In the genomic region with DNA sequence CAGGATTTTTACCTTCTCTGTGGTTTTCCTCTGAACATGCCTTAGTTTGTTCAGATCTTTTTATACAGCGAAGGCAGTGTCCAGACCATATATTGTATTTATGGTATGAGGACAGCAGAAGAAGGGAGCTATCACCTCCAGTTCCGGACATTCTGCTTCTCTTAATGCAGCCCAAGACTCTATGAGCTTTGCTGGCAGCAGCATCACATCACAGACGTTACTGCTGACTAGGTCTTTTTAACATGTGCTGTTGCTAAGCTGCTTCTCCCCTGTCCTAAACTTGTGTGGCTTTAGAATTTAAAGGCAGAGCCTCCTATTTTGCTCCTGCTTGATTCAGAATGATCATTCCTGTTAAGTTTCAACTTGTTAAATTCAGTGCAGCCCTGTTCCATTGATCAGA, we compare ENCODE assay signal across 15 cellular contexts. TPM values are rescaled to one million over a fixed set of nuclear protein-coding genes. Genes with fewer than 3 reads are reported as not detected.
DNase-seq lines count a peak whose midpoint lies in the region; ATAC-seq, FAIRE-seq and TF ChIP-seq lines count a peak whose summit lies in the region.
"Had no signal": no experiment of that assay in that cellular context is flagged by ENCODE, and none has a peak within 500 bp of the region (broad histone marks: within the 10 kb centered on the region; RNA-seq: fewer than 3 reads in every experiment).

No MANE protein-coding gene starts in this region.

- no peak for FAIRE-seq in keratinocyte (lab: Jason Lieb, UNC)
- FAIRE-seq: TTC549 had no signal

- H3K9ac ChIP-seq in keratinocyte (ENCODE audit: control insufficient read depth, extremely low read depth, insufficient read depth, low read length) = peak overlapping the region; percentile 73

- no peaks in the 10 kb centered on the region for H3K27me3 ChIP-seq in heart right ventricle
- no peaks in the 10 kb centered on the region for H3K27me3 ChIP-seq in keratinocyte (ENCODE audit: control insufficient read depth, extremely low read depth, insufficient read depth, low read length)
- no peaks in the 10 kb centered on the region for H3K27me3 ChIP-seq in uterus
- H3K27me3 ChIP-seq: spleen, vagina had no signal

- dilution Hi-C loops in keratinocyte (cut with MboI; ENCODE audit: extremely low pct_ligation_motif_present, low sequenced_read_pairs) = no loop called here

- no peak for DNase-seq in heart right ventricle
- no peak for DNase-seq in Right ventricle myocardium inferior (ENCODE audit: missing footprints)
- DNase-seq in cardiac fibroblast (ENCODE audit: low read depth in 2 of 2) = peak; percentile 47 to 55
- DNase-seq in keratinocyte (ENCODE audit: low read depth, low spot score) = no peak
- DNase-seq in uterus = no peak
- DNase-seq in activated CD4-positive, CD25-positive, alpha-beta regulatory T cell treated with anti-CD3 and anti-CD28 coated beads, Interleukin-2, amount 50 U/mL, for 72 hours = no peak
- no peak for DNase-seq in RKO (ENCODE audit: low spot score)
- DNase-seq: DMS53, NCI-H1092, NCI-H446, nephron progenitor cell, spleen had no signal

- peak overlapping the region in 6 of 10 donors; percentile 4 to 73 (median 22) for H3K27ac ChIP-seq in heart right ventricle
- H3K27ac ChIP-seq in keratinocyte (ENCODE audit: control insufficient read depth, insufficient read depth, low read length) = peak overlapping the region; percentile 94
- peak overlapping the region; percentile 51 to 72 for H3K27ac ChIP-seq in uterus
- H3K27ac ChIP-seq: vagina had no signal

- peaks cover 0 to 5% (median 0%) of the 10 kb centered on the region in 9 donors for H3K36me3 ChIP-seq in heart right ventricle
- peaks cover 19 to 76% of the 10 kb centered on the region in 2 experiments for H3K36me3 ChIP-seq in keratinocyte (ENCODE audit: control insufficient read depth in 2 of 2, extremely low read depth in 1 of 2, insufficient read depth in 2 of 2, low read length in 2 of 2)
- no peaks in the 10 kb centered on the region for H3K36me3 ChIP-seq in uterus
- H3K36me3 ChIP-seq: spleen, vagina had no signal

- no peak overlapping the region for H3K4me3 ChIP-seq in heart right ventricle
- H3K4me3 ChIP-seq in cardiac fibroblast (replicated peaks in 1 of 2; ENCODE audit: low read depth in 2 of 2, low read length in 2 of 2) = no peak overlapping the region
- no peak overlapping the region for H3K4me3 ChIP-seq in keratinocyte (ENCODE audit: control insufficient read depth in 2 of 3, extremely low read depth in 1 of 3, insufficient read depth in 2 of 3, low read depth in 1 of 3, low read length in 3 of 3)
- no peak overlapping the region for H3K4me3 ChIP-seq in uterus
- H3K4me3 ChIP-seq: spleen, vagina had no signal

- peaks cover 22 to 93% (median 66%) of the 10 kb centered on the region in 9 donors for H3K4me1 ChIP-seq in heart right ventricle
- H3K4me1 ChIP-seq in keratinocyte (ENCODE audit: control insufficient read depth, extremely low read depth, insufficient read depth, low read length) = peaks cover 87% of the 10 kb centered on the region
- H3K4me1 ChIP-seq in uterus = peaks cover 0 to 14% of the 10 kb centered on the region in 2 donors

- WGBS in heart right ventricle, 2 donors = 64 to 71% methylated on average over 3 of the region's 3 CpGs

- H2AFZ ChIP-seq in keratinocyte (ENCODE audit: control insufficient read depth, low read length) = no peak overlapping the region

- no peaks in the 10 kb centered on the region for H3K9me3 ChIP-seq in heart right ventricle
- no peaks in the 10 kb centered on the region for H3K9me3 ChIP-seq in keratinocyte (ENCODE audit: control insufficient read depth, low read depth, low read length)
- no peaks in the 10 kb centered on the region for H3K9me3 ChIP-seq in uterus
- H3K9me3 ChIP-seq: spleen, vagina had no signal

- peaks cover 95% of the 10 kb centered on the region for H3K79me2 ChIP-seq in keratinocyte (ENCODE audit: control insufficient read depth, insufficient read depth, low read length)

- TF ChIP-seq CTCF in heart right ventricle (IDR thresholded peaks at IDR 0.05) (no peak), cardiac fibroblast (IDR thresholded peaks at IDR 0.05; ENCODE audit: low read depth, low read length) (no peak), keratinocyte (optimal IDR thresholded peaks at IDR 0.05 in 1 of 3, IDR thresholded peaks at IDR 0.05 in 1 of 3, conservative IDR thresholded peaks at IDR 0.05 in 1 of 3; ENCODE audit: extremely low read depth in 1 of 3, insufficient read depth in 2 of 3, low read length in 3 of 3) (no peak), uterus (IDR thresholded peaks at IDR 0.05) (no peak)

- H4K20me1 ChIP-seq in keratinocyte (ENCODE audit: control insufficient read depth, extremely low read depth, insufficient read depth, low read length) = peaks cover 49% of the 10 kb centered on the region

- ATAC-seq in heart right ventricle (no peak), Right ventricle myocardium inferior (no peak), HG02981 (IDR thresholded peaks at IDR 0.05; ENCODE audit: unreplicated experiment) (no peak)

- intact Hi-C loops in heart right ventricle (cut with DNase I) = no loop called here
- intact Hi-C loops in Right ventricle myocardium inferior (cut with DNase I) = no loop called here
- intact Hi-C loops in uterus (cut with DNase I; ENCODE audit: low total_unique reads) = no loop called here

- no peak overlapping the region for H3K4me2 ChIP-seq in keratinocyte (ENCODE audit: control insufficient read depth, extremely low read depth, insufficient read depth, low read depth, low read length)

- peaks cover 22% of the 10 kb centered on the region for H3K9me1 ChIP-seq in keratinocyte (ENCODE audit: control insufficient read depth, extremely low read depth, insufficient read depth, low read length)

- TF ChIP-seq POLR2A in uterus (IDR thresholded peaks at IDR 0.05) = no peak

RNA-seq across cellular contexts. Expression of gene MICAL2, which starts 13.4 kb away (rescaled TPM):
- total RNA-seq in heart right ventricle = 10 to 100 TPM; 38.1 to 95.7 (median 72.7) TPM
- 10 to 100 TPM; 32.5 to 57.9 TPM for polyA plus RNA-seq in heart right ventricle
- 42.0 TPM for total RNA-seq in Right ventricle myocardium inferior
- polyA plus RNA-seq in keratinocyte = 72.7 to 124 TPM (median 83.9 TPM) in 3 replicates
- 172 TPM for polyA plus RNA-seq in keratinocyte (2011; ENCODE audit: low read depth)
- polyA plus RNA-seq in keratinocyte (2011; cell fraction: cytosol; rRNA removed) = 76.6 and 79.2 TPM in 2 replicates
- 175 and 197 TPM in 2 replicates for polyA plus RNA-seq in keratinocyte (2011; cell fraction: nucleus; rRNA removed)
- 52.2 and 143 TPM in 2 replicates for polyA plus RNA-seq in keratinocyte (2012; ENCODE audit: low replicate concordance)
- 218 to 406 TPM (median 316 TPM) in 3 replicates for polyA minus RNA-seq in keratinocyte
- 176 TPM for polyA minus RNA-seq in keratinocyte (2011; cell fraction: cytosol; rRNA and poly(A)+ RNA removed)
- 292 and 558 TPM in 2 replicates for polyA minus RNA-seq in keratinocyte (2011; cell fraction: nucleus; rRNA and poly(A)+ RNA removed)
- 100 to 1,000 TPM in 1 of 4 donors, 10 to 100 TPM in 3; 29.6 to 139 (median 53.1) TPM for total RNA-seq in uterus

Comparison
In these comparisons a context has a peak if more than half of its experiments do, and no peak if none do; other contexts are left out.
1. DNase-seq: peak in cardiac fibroblast (2 of 2); none in heart right ventricle (0 of 2), Right ventricle myocardium inferior (single experiment), keratinocyte (single experiment), uterus (0 of 2), activated CD4-positive, CD25-positive, alpha-beta regulatory T cell treated with anti-CD3 and anti-CD28 coated beads, Interleukin-2, amount 50 U/mL, for 72 hours (single experiment) and RKO (single experiment).
2. H3K27ac ChIP-seq: peak in every context shown above with its lines; median percentile 94 in keratinocyte; 62 in uterus; 22 in heart right ventricle.